In the genomic region with DNA sequence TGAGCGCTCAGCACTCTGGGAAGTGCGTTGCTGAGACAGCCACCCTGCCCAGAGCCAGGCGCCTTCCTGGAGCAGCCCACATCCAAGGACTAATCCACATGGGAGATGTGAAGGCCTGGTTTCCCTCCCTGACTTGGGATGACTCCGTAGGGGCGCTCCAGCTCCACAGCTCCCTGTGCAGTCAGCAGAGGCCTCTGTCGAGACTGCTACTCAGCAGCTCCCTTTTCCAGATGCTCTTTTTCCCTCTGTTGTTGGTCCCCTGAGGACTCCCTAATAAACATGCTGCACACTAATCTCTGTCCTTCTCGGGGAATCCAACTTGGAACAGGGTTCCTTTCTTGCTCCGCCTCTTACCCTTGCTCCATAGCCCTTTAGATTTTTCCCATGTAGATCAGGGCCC, we compare ENCODE assay signal across 22 cellular contexts.
"Had no signal": no experiment of that assay in that cellular context is flagged by ENCODE, and none has a peak within 500 bp of the region (broad histone marks: within the 10 kb centered on the region; RNA-seq: fewer than 3 reads in every experiment).

No MANE protein-coding gene starts in this region.

- H3K36me3 ChIP-seq: ascending aorta, ovary, sigmoid colon, upper lobe of right lung had no signal

- H3K27ac ChIP-seq: ascending aorta, ovary, psoas muscle, sigmoid colon, upper lobe of right lung had no signal

- H3K4me1 ChIP-seq: ascending aorta, psoas muscle, sigmoid colon, upper lobe of right lung had no signal

- FAIRE-seq: bronchial epithelial cell had no signal

- H3K27me3 ChIP-seq: ascending aorta, ovary, sigmoid colon, upper lobe of right lung had no signal

- H3K4me3 Mint-ChIP-seq: dendritic cell treated with granulocyte-macrophage colony-stimulating factor and Interleukin-4, amounts not matched to agents 40 ng/mL and 50 ng/mL, for 4 days; naive B cell; stimulated activated memory B cell treated with anti-CD40 and anti-IgM and Interleukin-4, amounts not matched to agents 10 μg/mL and 1 μg/mL and 100 μg/mL, for 72 hours; T-helper 1 cell treated with Interleukin-12 subunit alpha and Interleukin-12 subunit beta and Interleukin-4 antibody, amounts not matched to agents 30 μg/mL and 1 μg/mL, for 36 hours had no signal

- H3K9me3 ChIP-seq: ascending aorta, mucosa of descending colon, ovary, psoas muscle, sigmoid colon, upper lobe of right lung had no signal

- H3K36me3 Mint-ChIP-seq: naive B cell; stimulated activated memory B cell treated with anti-CD40 and anti-IgM and Interleukin-4, amounts not matched to agents 10 μg/mL and 1 μg/mL and 100 μg/mL, for 72 hours had no signal

- DNase-seq: activated CD4-positive, alpha-beta T cell treated with anti-CD3 and anti-CD28 coated beads, Interleukin-2, amount 50 U/mL, for 1 hour; activated CD8-positive, alpha-beta memory T cell treated with anti-CD3 and anti-CD28 coated beads, Interleukin-2, amount 50 U/mL, for 48 hours; activated effector memory CD4-positive, alpha-beta T cell treated with Interleukin-2 at 50 U/mL for 16 hours; activated naive CD4-positive, alpha-beta T cell treated with anti-CD3 and anti-CD28 coated beads, Interleukin-2, amount 50 U/mL, for 16 hours; activated T-cell treated with anti-CD3 and anti-CD28 coated beads, Interleukin-2, amount 50 U/mL, for 48 hours; effector CD8-positive, alpha-beta T cell; kidney glomerular epithelial cell; mesenchymal stem cell; mucosa of descending colon; naive B cell; ovary; sigmoid colon; stimulated activated CD4-positive, alpha-beta T cell treated with anti-CD3 and anti-CD28 coated beads, Interleukin-4, amount 100 ng/mL, for 4 hours; upper lobe of right lung had no signal

- H3K4me1 Mint-ChIP-seq: naive B cell; stimulated activated memory B cell treated with anti-CD40 and anti-IgM and Interleukin-4, amounts not matched to agents 10 μg/mL and 1 μg/mL and 100 μg/mL, for 72 hours had no signal

- ATAC-seq: activated CD4-positive, CD25-positive, alpha-beta regulatory T cell treated with anti-CD3 and anti-CD28 coated beads, Interleukin-2, amount 50 U/mL, for 24 hours; esophagus mucosa; mucosa of descending colon; psoas muscle; stimulated activated memory B cell treated with anti-CD40 and anti-IgM and Interleukin-4, amounts not matched to agents 10 μg/mL and 1 μg/mL and 100 μg/mL, for 72 hours; upper lobe of right lung had no signal

- H3K9me3 Mint-ChIP-seq: dendritic cell treated with granulocyte-macrophage colony-stimulating factor and Interleukin-4, amounts not matched to agents 40 ng/mL and 50 ng/mL, for 4 days; naive B cell; stimulated activated memory B cell treated with anti-CD40 and anti-IgM and Interleukin-4, amounts not matched to agents 10 μg/mL and 1 μg/mL and 100 μg/mL, for 72 hours; T-helper 1 cell treated with Interleukin-12 subunit alpha and Interleukin-12 subunit beta and Interleukin-4 antibody, amounts not matched to agents 30 μg/mL and 1 μg/mL, for 36 hours had no signal

- H3K27ac Mint-ChIP-seq: dendritic cell treated with granulocyte-macrophage colony-stimulating factor and Interleukin-4, amounts not matched to agents 40 ng/mL and 50 ng/mL, for 4 days; naive B cell; stimulated activated memory B cell treated with anti-CD40 and anti-IgM and Interleukin-4, amounts not matched to agents 10 μg/mL and 1 μg/mL and 100 μg/mL, for 72 hours; T-helper 1 cell treated with Interleukin-12 subunit alpha and Interleukin-12 subunit beta and Interleukin-4 antibody, amounts not matched to agents 30 μg/mL and 1 μg/mL, for 36 hours had no signal

- H3K27me3 Mint-ChIP-seq: dendritic cell treated with granulocyte-macrophage colony-stimulating factor and Interleukin-4, amounts not matched to agents 40 ng/mL and 50 ng/mL, for 4 days; naive B cell; stimulated activated memory B cell treated with anti-CD40 and anti-IgM and Interleukin-4, amounts not matched to agents 10 μg/mL and 1 μg/mL and 100 μg/mL, for 72 hours had no signal

- H3K4me3 ChIP-seq: ascending aorta, mucosa of descending colon, ovary, psoas muscle, sigmoid colon, upper lobe of right lung had no signal
